In genomic region chr6:46113370-46113769, GRCh38 we compare ENCODE assay signal across 18 cellular contexts. TPM values are rescaled to one million over a fixed set of nuclear protein-coding genes. Genes with fewer than 3 reads are reported as not detected.
DNase-seq lines count a peak whose midpoint lies in the region; ATAC-seq and TF ChIP-seq lines count a peak whose summit lies in the region.
"Had no signal": no experiment of that assay in that cellular context is flagged by ENCODE, and none has a peak within 500 bp of the region (broad histone marks: within the 10 kb centered on the region; RNA-seq: fewer than 3 reads in every experiment).

No MANE protein-coding gene starts in this region.

- intact Hi-C loops in natural killer cell (cut with micrococcal nuclease) = no loop called here
- intact Hi-C loops in colonic mucosa (cut with DNase I) = no loop called here

- H3K4me3 ChIP-seq in colonic mucosa = no peak overlapping the region
- H3K4me3 ChIP-seq: lung had no signal

- H3K36me3 ChIP-seq in colonic mucosa = no peaks in the 10 kb centered on the region

- H3K36me3 Mint-ChIP-seq in natural killer cell = peaks cover 9% of the 10 kb centered on the region
- no peaks in the 10 kb centered on the region for H3K36me3 Mint-ChIP-seq in natural killer cell treated with Interleukin-12 subunit alpha and Interleukin-12 subunit beta and Interleukin-15 and Interleukin-18, amount 100 ng/mL, for 72 hours
- H3K36me3 Mint-ChIP-seq in T-helper 2 cell treated with Interferon-gamma antibody and Interleukin-4, amounts not matched to agents 5 μg/mL and 100 μg/mL, for 36 hours (ENCODE audit: low read depth) = no peaks in the 10 kb centered on the region

- H3K9me3 ChIP-seq in colonic mucosa = no peaks in the 10 kb centered on the region

- H3K27me3 Mint-ChIP-seq in natural killer cell (ENCODE audit: low read depth in 2 of 2) = no peaks in the 10 kb centered on the region
- H3K27me3 Mint-ChIP-seq in natural killer cell treated with Interleukin-12 subunit alpha and Interleukin-12 subunit beta and Interleukin-15 and Interleukin-18, amount 100 ng/mL, for 72 hours = no peaks in the 10 kb centered on the region
- no peaks in the 10 kb centered on the region for H3K27me3 Mint-ChIP-seq in stimulated activated naive CD8-positive, alpha-beta T cell treated with anti-CD3 and anti-CD28 coated beads, Interleukin-15, amount 100 ng/mL, for 72 hours
- H3K27me3 Mint-ChIP-seq in T-helper 2 cell treated with Interferon-gamma antibody and Interleukin-4, amounts not matched to agents 5 μg/mL and 100 μg/mL, for 36 hours (ENCODE audit: low read depth) = no peaks in the 10 kb centered on the region
- H3K27me3 Mint-ChIP-seq: CD4-positive, CD25-positive, alpha-beta regulatory T cell; central memory CD8-positive, alpha-beta T cell had no signal

- TF ChIP-seq CTCF in natural killer cell (IDR thresholded peaks at IDR 0.05) = no peak
- no peak for TF ChIP-seq CTCF in colonic mucosa (IDR thresholded peaks at IDR 0.05)

- no peak overlapping the region for H3K4me3 Mint-ChIP-seq in natural killer cell
- H3K4me3 Mint-ChIP-seq in natural killer cell treated with Interleukin-12 subunit alpha and Interleukin-12 subunit beta and Interleukin-15 and Interleukin-18, amount 100 ng/mL, for 72 hours = no peak overlapping the region
- H3K4me3 Mint-ChIP-seq in stimulated activated naive CD8-positive, alpha-beta T cell treated with anti-CD3 and anti-CD28 coated beads, Interleukin-15, amount 100 ng/mL, for 72 hours = no peak overlapping the region
- no peak overlapping the region for H3K4me3 Mint-ChIP-seq in T-helper 2 cell treated with Interferon-gamma antibody and Interleukin-4, amounts not matched to agents 5 μg/mL and 100 μg/mL, for 36 hours
- H3K4me3 Mint-ChIP-seq: CD4-positive, CD25-positive, alpha-beta regulatory T cell; central memory CD8-positive, alpha-beta T cell had no signal

- no peaks in the 10 kb centered on the region for H3K4me1 ChIP-seq in colonic mucosa

- no peaks in the 10 kb centered on the region for H3K9me3 Mint-ChIP-seq in natural killer cell
- H3K9me3 Mint-ChIP-seq in natural killer cell treated with Interleukin-12 subunit alpha and Interleukin-12 subunit beta and Interleukin-15 and Interleukin-18, amount 100 ng/mL, for 72 hours = peaks cover 3% of the 10 kb centered on the region
- peaks cover 6 to 23% of the 10 kb centered on the region in 2 donors for H3K9me3 Mint-ChIP-seq in stimulated activated naive CD8-positive, alpha-beta T cell treated with anti-CD3 and anti-CD28 coated beads, Interleukin-15, amount 100 ng/mL, for 72 hours
- peaks cover 6% of the 10 kb centered on the region for H3K9me3 Mint-ChIP-seq in T-helper 2 cell treated with Interferon-gamma antibody and Interleukin-4, amounts not matched to agents 5 μg/mL and 100 μg/mL, for 36 hours
- H3K9me3 Mint-ChIP-seq: central memory CD8-positive, alpha-beta T cell had no signal

- H3K27ac Mint-ChIP-seq in natural killer cell = peak overlapping the region; percentile 8 to 32
- no peak overlapping the region for H3K27ac Mint-ChIP-seq in natural killer cell treated with Interleukin-12 subunit alpha and Interleukin-12 subunit beta and Interleukin-15 and Interleukin-18, amount 100 ng/mL, for 72 hours
- peak overlapping the region in 1 of 2 donors; percentile 82 for H3K27ac Mint-ChIP-seq in stimulated activated naive CD8-positive, alpha-beta T cell treated with anti-CD3 and anti-CD28 coated beads, Interleukin-15, amount 100 ng/mL, for 72 hours
- no peak overlapping the region for H3K27ac Mint-ChIP-seq in T-helper 2 cell treated with Interferon-gamma antibody and Interleukin-4, amounts not matched to agents 5 μg/mL and 100 μg/mL, for 36 hours
- H3K27ac Mint-ChIP-seq: CD4-positive, CD25-positive, alpha-beta regulatory T cell had no signal

- peaks cover 34 to 72% of the 10 kb centered on the region in 2 donors for H3K4me1 Mint-ChIP-seq in natural killer cell
- H3K4me1 Mint-ChIP-seq in natural killer cell treated with Interleukin-12 subunit alpha and Interleukin-12 subunit beta and Interleukin-15 and Interleukin-18, amount 100 ng/mL, for 72 hours (ENCODE audit: low read depth in 2 of 2) = peaks cover 10 to 41% of the 10 kb centered on the region in 2 donors
- peaks cover 7% of the 10 kb centered on the region for H3K4me1 Mint-ChIP-seq in stimulated activated naive CD8-positive, alpha-beta T cell treated with anti-CD3 and anti-CD28 coated beads, Interleukin-15, amount 100 ng/mL, for 72 hours
- no peaks in the 10 kb centered on the region for H3K4me1 Mint-ChIP-seq in T-helper 2 cell treated with Interferon-gamma antibody and Interleukin-4, amounts not matched to agents 5 μg/mL and 100 μg/mL, for 36 hours (ENCODE audit: low read depth)

- no peak for ATAC-seq in natural killer cell
- no peak for ATAC-seq in natural killer cell treated with Interleukin-12 subunit alpha and Interleukin-12 subunit beta and Interleukin-15 and Interleukin-18, amount 100 ng/mL, for 72 hours
- no peak for ATAC-seq in stimulated activated naive CD8-positive, alpha-beta T cell treated with anti-CD3 and anti-CD28 coated beads, Interleukin-15, amount 100 ng/mL, for 72 hours
- no peak for ATAC-seq in HG02798 (IDR thresholded peaks at IDR 0.05; ENCODE audit: poor library complexity, unreplicated experiment)
- ATAC-seq: Right ventricle myocardium inferior had no signal

- H3K9ac ChIP-seq in colonic mucosa (ENCODE audit: low read depth in 2 of 2, low read length in 2 of 2) = no peak overlapping the region

- DNase-seq in natural killer cell = no peak
- DNase-seq in natural killer cell treated with Interleukin-12 subunit alpha and Interleukin-12 subunit beta and Interleukin-15 and Interleukin-18, amount 100 ng/mL, for 72 hours (ENCODE audit: low spot score) = no peak
- peak; percentile 59 for DNase-seq in NCI-H2196 treated with DMSO at 0.1 percent for 48 hours (lab: John Stamatoyannopoulos, UW; ENCODE audit: unreplicated experiment)
- DNase-seq in colonic mucosa = peak; percentile 70
- no peak for DNase-seq in SW 1271 (lab: John Stamatoyannopoulos, UW)
- DNase-seq in stimulated activated naive CD8-positive, alpha-beta T cell treated with anti-CD3 and anti-CD28 coated beads, Interleukin-15, amount 100 ng/mL, for 72 hours = no peak
- DNase-seq in T-helper 2 cell treated with Interferon-gamma antibody and Interleukin-4, amounts not matched to agents 5 μg/mL and 100 μg/mL, for 36 hours (ENCODE audit: low spot score) = no peak
- DNase-seq: activated T-cell treated with anti-CD3 and anti-CD28 coated beads, Interleukin-2, amount 50 U/mL, for 48 hours; CD4-positive, CD25-positive, alpha-beta regulatory T cell; foreskin fibroblast; GF-D8; Karpas-422; NCI-H446; retina had no signal

- no peak overlapping the region for H3K27ac ChIP-seq in colonic mucosa

- no peaks in the 10 kb centered on the region for H3K27me3 ChIP-seq in colonic mucosa

RNA-seq across cellular contexts. Expression of gene ENPP4, which starts 16.4 kb away (rescaled TPM):
- total RNA-seq in natural killer cell (10 to 100 TPM; 25.0 to 45.0 (median 26.6) TPM), colonic mucosa (10 to 100 TPM; 14.2 to 28.4 TPM)
- 10 to 100 TPM in 1 of 2 donors, 1 to 10 TPM in 1; 7.6 to 25.5 TPM for total RNA-seq in natural killer cell treated with Interleukin-12 subunit alpha and Interleukin-12 subunit beta and Interleukin-15 and Interleukin-18, amount 100 ng/mL, for 72 hours

RNA-seq across cellular contexts. Expression of gene ENPP5, which starts 57.4 kb away (rescaled TPM):
- total RNA-seq in natural killer cell (10 to 100 TPM in 1 of 3 donors, 1 to 10 TPM in 2; 9.3 to 13.4 (median 9.6) TPM), colonic mucosa (1 to 10 TPM; 3.6 to 4.3 TPM)
- total RNA-seq in natural killer cell treated with Interleukin-12 subunit alpha and Interleukin-12 subunit beta and Interleukin-15 and Interleukin-18, amount 100 ng/mL, for 72 hours = 1 to 10 TPM in 1 of 2 donors, under 1 TPM in 1; 0.14 to 1.0 TPM
- total RNA-seq: CD4-positive, CD25-positive, alpha-beta regulatory T cell had no signal

Comparison
In these comparisons a context has a peak if more than half of its experiments do, and no peak if none do; other contexts are left out.
1. H3K27ac Mint-ChIP-seq: peak in natural killer cell (2 of 2); none in natural killer cell treated with Interleukin-12 subunit alpha and Interleukin-12 subunit beta and Interleukin-15 and Interleukin-18, amount 100 ng/mL, for 72 hours (0 of 2) and T-helper 2 cell treated with Interferon-gamma antibody and Interleukin-4, amounts not matched to agents 5 μg/mL and 100 μg/mL, for 36 hours (single experiment).
2. DNase-seq: peak in NCI-H2196 treated with DMSO at 0.1 percent for 48 hours (single experiment) and colonic mucosa (single experiment); none in natural killer cell (single experiment), natural killer cell treated with Interleukin-12 subunit alpha and Interleukin-12 subunit beta and Interleukin-15 and Interleukin-18, amount 100 ng/mL, for 72 hours (single experiment), SW 1271 (0 of 2), stimulated activated naive CD8-positive, alpha-beta T cell treated with anti-CD3 and anti-CD28 coated beads, Interleukin-15, amount 100 ng/mL, for 72 hours (0 of 2) and T-helper 2 cell treated with Interferon-gamma antibody and Interleukin-4, amounts not matched to agents 5 μg/mL and 100 μg/mL, for 36 hours (single experiment).